8 cellular contexts compared by ENCODE assay signal in genomic region chr21:26845750-26846035, GRCh38. TPM values are rescaled to one million over a fixed set of nuclear protein-coding genes. Genes with fewer than 3 reads are reported as not detected.
DNase-seq lines count a peak whose midpoint lies in the region; ATAC-seq and TF ChIP-seq lines count a peak whose summit lies in the region.

No MANE protein-coding gene starts in this region.

- H3K4me3 ChIP-seq in Jurkat, Clone E6-1 (ENCODE audit: low read length), result peak overlapping the region; percentile 67
- H3K4me3 ChIP-seq in ectodermal cell (ENCODE audit: insufficient read depth, low read depth, low read length) (peak overlapping the region; percentile 85), Caco-2 (ENCODE audit: low read depth, low read length) (no peak overlapping the region)

- CTCF ChIA-PET in Caco-2 (lab: Charles Lee), result no interaction called here

- TF ChIP-seq POLR2A in erythroblast (IDR thresholded peaks at IDR 0.05; ENCODE audit: low read length), result no peak

- H3K27me3 Mint-ChIP-seq in naive B cell, result peaks cover 57 to 68% (median 59%) of the 10 kb centered on the region in 3 donors
- H3K27me3 Mint-ChIP-seq in Caco-2 (ENCODE audit: insufficient read depth, unreplicated experiment), result no peaks in the 10 kb centered on the region

- H3K9me3 Mint-ChIP-seq in naive B cell, result peaks cover 0 to 10% (median 5%) of the 10 kb centered on the region in 7 donors
- peaks cover 18% of the 10 kb centered on the region for H3K9me3 Mint-ChIP-seq in Caco-2 (ENCODE audit: unreplicated experiment)

- no peak for DNase-seq in Jurkat, Clone E6-1 (ENCODE audit: low read depth, low spot score)
- DNase-seq in naive B cell, result no peak
- no peak for DNase-seq in erythroblast (lab: John Stamatoyannopoulos, UW)
- DNase-seq in HK-2 (ENCODE audit: unreplicated experiment), result no peak
- no peak for DNase-seq in Caco-2

- POLR2A ChIA-PET in Caco-2 (lab: Charles Lee), result no interaction called here

- no TSS peak for BruUV-seq in Caco-2 (replicated peaks; lab: Mats Ljungman, UMichigan)

- TF ChIP-seq CTCF in 22Rv1 (IDR thresholded peaks at IDR 0.05), result no peak
- TF ChIP-seq CTCF in Caco-2 (IDR thresholded peaks at IDR 0.05; ENCODE audit: insufficient read depth in 1 of 2, low read depth in 1 of 2, low read length in 1 of 2, severe bottlenecking in 1 of 2, unreplicated experiment in 1 of 2), result no peak

- peak overlapping the region in 2 of 6 donors; percentile 34 to 50 for H3K27ac Mint-ChIP-seq in naive B cell
- no peak overlapping the region for H3K27ac Mint-ChIP-seq in Caco-2 (ENCODE audit: unreplicated experiment)

- H3K27me3 ChIP-seq in ectodermal cell (ENCODE audit: control insufficient read depth, insufficient read depth, low read length, poor library complexity, severe bottlenecking) (peaks cover 18% of the 10 kb centered on the region), Caco-2 (replicated peaks; ENCODE audit: control insufficient read depth, insufficient read depth, low read length) (no peaks in the 10 kb centered on the region)

- H3K4me3 Mint-ChIP-seq in naive B cell (peak overlapping the region; percentile 37 to 87 (median 76)), Caco-2 (ENCODE audit: unreplicated experiment) (no peak overlapping the region)

- H3K4me1 ChIP-seq in ectodermal cell (ENCODE audit: control insufficient read depth, insufficient read depth, low read length) (peaks cover 10% of the 10 kb centered on the region), Caco-2 (no peaks in the 10 kb centered on the region)

- intact Hi-C loops in Caco-2 (cut with micrococcal nuclease; ENCODE audit: unreplicated experiment), result no loop called here

- H3K9me3 ChIP-seq in ectodermal cell (ENCODE audit: control insufficient read depth, low read length), result no peaks in the 10 kb centered on the region
- no peaks in the 10 kb centered on the region for H3K9me3 ChIP-seq in Caco-2

- H3K27ac ChIP-seq in 22Rv1 (peak overlapping the region; percentile 92), ectodermal cell (ENCODE audit: insufficient read depth, low read depth, low read length, poor library complexity, severe bottlenecking) (peak overlapping the region; percentile 74)

- H3K4me1 Mint-ChIP-seq in naive B cell, result peaks cover 28 to 35% (median 34%) of the 10 kb centered on the region in 3 donors
- H3K4me1 Mint-ChIP-seq in Caco-2 (ENCODE audit: low read depth, unreplicated experiment), result no peaks in the 10 kb centered on the region

- H3K36me3 ChIP-seq in ectodermal cell (ENCODE audit: control insufficient read depth, insufficient read depth, low read length) (peaks cover 5% of the 10 kb centered on the region), Caco-2 (ENCODE audit: control insufficient read depth, insufficient read depth, low read length) (no peaks in the 10 kb centered on the region)

- H3K36me3 Mint-ChIP-seq in naive B cell (peaks cover 0 to 7% of the 10 kb centered on the region in 2 donors), Caco-2 (ENCODE audit: insufficient read depth, unreplicated experiment) (no peaks in the 10 kb centered on the region)

- 0 to 1% methylated on average over 9 of the region's 9 CpGs for WGBS in ectodermal cell, 2 experiments

- ATAC-seq in naive B cell (ENCODE audit: low read depth in 2 of 2) (no peak), GM21576 (IDR thresholded peaks at IDR 0.05; ENCODE audit: unreplicated experiment) (no peak)

RNA-seq across cellular contexts. Expression of gene ADAMTS1, which starts 0.5 kb away (rescaled TPM):
- polyA plus RNA-seq in Jurkat, Clone E6-1 (2012; ENCODE audit: insufficient read depth, insufficient read length), result 31.8 TPM
- polyA plus RNA-seq in ectodermal cell (2013, experiment 1 of 4), result 16.5 TPM
- polyA plus RNA-seq in ectodermal cell (2013, experiment 2 of 4), result 10.1 TPM
- 10.9 TPM for polyA plus RNA-seq in ectodermal cell (2013, experiment 3 of 4)
- 10.9 TPM for polyA plus RNA-seq in ectodermal cell (2013, experiment 4 of 4)
- polyA plus RNA-seq in naive B cell (ENCODE audit: low read depth in 6 of 6), result not detected
- not detected in 2 replicates for total RNA-seq in Caco-2 (2022)
